In genomic region chr2:240341064-240341463, GRCh38 we compare ENCODE assay signal across 18 cellular contexts.
DNase-seq lines count a peak whose midpoint lies in the region; ATAC-seq, FAIRE-seq and TF ChIP-seq lines count a peak whose summit lies in the region.
"Had no signal": no experiment of that assay in that cellular context is flagged by ENCODE, and none has a peak within 500 bp of the region (broad histone marks: within the 10 kb centered on the region; RNA-seq: fewer than 3 reads in every experiment).

No MANE protein-coding gene starts in this region.

- TF ChIP-seq EP300 in tibial nerve (IDR thresholded peaks at IDR 0.05), result no peak

- no peak overlapping the region for H3K4me2 ChIP-seq in H9 (ENCODE audit: insufficient read depth, insufficient read length, low read length)
- no peak overlapping the region for H3K4me2 ChIP-seq in trophoblast cell (ENCODE audit: low read length)
- H3K4me2 ChIP-seq: KMS-11 had no signal

- H3K79me2 ChIP-seq in H9 (ENCODE audit: insufficient read depth, low read length) (no peaks in the 10 kb centered on the region), trophoblast cell (ENCODE audit: control insufficient read depth, insufficient read depth, low read length, poor library complexity) (no peaks in the 10 kb centered on the region)

- H3K23me2 ChIP-seq in H9 (ENCODE audit: insufficient read length, low read depth, low read length, poor library complexity, severe bottlenecking), result no peaks in the 10 kb centered on the region

- WGBS in tibial nerve, 2 donors, result 50 to 56% methylated on average over 5 to 8 of the region's 9 CpGs
- WGBS in H9 (ENCODE audit: extremely low coverage, insufficient read length, low lambda C conversion rate), result no CpG with 5 or more reads among the region's 9 CpGs
- WGBS in trophoblast cell (ENCODE audit: extremely low coverage, insufficient coverage, insufficient read length), result no CpG with 5 or more reads among the region's 9 CpGs

- H3K27me3 ChIP-seq in right atrium auricular region, result no peaks in the 10 kb centered on the region
- peaks cover 0 to 10% of the 10 kb centered on the region in 2 donors for H3K27me3 ChIP-seq in left lung
- H3K27me3 ChIP-seq in tibial nerve, result peaks cover 0 to 3% of the 10 kb centered on the region in 2 donors
- no peaks in the 10 kb centered on the region for H3K27me3 ChIP-seq in H9 (ENCODE audit: insufficient read depth, low read length)
- no peaks in the 10 kb centered on the region for H3K27me3 ChIP-seq in trophoblast cell (ENCODE audit: insufficient read depth, low read length)

- H3K9ac ChIP-seq in H9 (ENCODE audit: extremely low read depth, insufficient read length, low read length), result no peak overlapping the region
- H3K9ac ChIP-seq in trophoblast cell (ENCODE audit: low read length), result no peak overlapping the region
- H3K9ac ChIP-seq: KMS-11 had no signal

- H3K4me3 ChIP-seq in right atrium auricular region (no peak overlapping the region), left lung (no peak overlapping the region), tibial nerve (no peak overlapping the region), trophoblast cell (ENCODE audit: low read depth, low read length) (no peak overlapping the region)

- no peaks in the 10 kb centered on the region; a peak in 3 of 7 replicates for H3K36me3 Mint-ChIP-seq in H9 (ENCODE audit: insufficient read depth in 1 of 3, low read depth in 3 of 3)
- H3K36me3 Mint-ChIP-seq: CD4-positive, alpha-beta memory T cell; T-cell had no signal

- no peak for TF ChIP-seq CTCF in right atrium auricular region (IDR thresholded peaks at IDR 0.05)
- no peak for TF ChIP-seq CTCF in left lung (IDR thresholded peaks at IDR 0.05)
- TF ChIP-seq CTCF in tibial nerve (IDR thresholded peaks at IDR 0.05), result no peak
- TF ChIP-seq CTCF in H9 (conservative IDR thresholded peaks at IDR 0.05), result no peak

- H3T11ph ChIP-seq in H9 (ENCODE audit: low read length), result no peak overlapping the region

- H3K27ac ChIP-seq in right atrium auricular region (no peak overlapping the region), left lung (no peak overlapping the region), tibial nerve (peak overlapping the region in 3 of 4 donors; percentile 54 to 68 (median 67)), H9 (ENCODE audit: insufficient read length, low read depth, low read length) (no peak overlapping the region), trophoblast cell (ENCODE audit: low read depth, low read length) (no peak overlapping the region)
- H3K27ac ChIP-seq: KMS-11 had no signal

- H2AFZ ChIP-seq in H9 (ENCODE audit: low read length) (no peak overlapping the region), trophoblast cell (ENCODE audit: insufficient read depth, low read length, poor library complexity) (no peak overlapping the region)

- no peak overlapping the region for H2BK20ac ChIP-seq in H9 (ENCODE audit: low read depth, low read length, poor library complexity, severe bottlenecking)

- H2AK5ac ChIP-seq in H9 (ENCODE audit: insufficient read length, low read length) (no peak overlapping the region), trophoblast cell (ENCODE audit: low read length) (no peak overlapping the region)

- H4K20me1 ChIP-seq in H9 (ENCODE audit: control insufficient read depth, insufficient read depth, insufficient read length), result no peaks in the 10 kb centered on the region

- peaks cover 12 to 13% of the 10 kb centered on the region in 2 experiments for H3K9me3 Mint-ChIP-seq in H9

- H3K18ac ChIP-seq in H9 (ENCODE audit: insufficient read length, low read depth, low read length) (no peak overlapping the region), trophoblast cell (ENCODE audit: low read length) (no peak overlapping the region)

- no peak overlapping the region for H2BK120ac ChIP-seq in H9 (ENCODE audit: low read depth, low read length, poor library complexity, severe bottlenecking)
- no peak overlapping the region for H2BK120ac ChIP-seq in trophoblast cell (ENCODE audit: insufficient read depth, low read length, poor library complexity)

- H3K14ac ChIP-seq in H9 (ENCODE audit: insufficient read depth, low read length) (no peak overlapping the region; the same call in 1 of the 2 replicates), trophoblast cell (ENCODE audit: low read length) (no peak overlapping the region)

- H3K79me1 ChIP-seq in H9 (ENCODE audit: insufficient read depth, low read depth, low read length, poor library complexity, severe bottlenecking) (no peaks in the 10 kb centered on the region), trophoblast cell (ENCODE audit: low read length) (no peaks in the 10 kb centered on the region)

- DNase-seq in cardiac septum (ENCODE audit: low spot score), result peak; percentile 1
- DNase-seq in right atrium auricular region (ENCODE audit: low spot score), result no peak
- DNase-seq in NCI-H524 treated with DMSO at 0.1 percent for 48 hours (lab: John Stamatoyannopoulos, UW), result peak; percentile 28
- peak in 1 of 2 donors; percentile 47 for DNase-seq in left lung
- no peak for DNase-seq in tibial nerve (ENCODE audit: low spot score in 2 of 2)
- DNase-seq in GM12892 (ENCODE audit: insufficient read length), result no peak
- no peak for DNase-seq in H9
- DNase-seq in trophoblast cell, result no peak
- DNase-seq: CD4-positive, alpha-beta memory T cell; COR-L47; DMS79; EL; MM.1S; NCI-H2029; T-cell had no signal

- no peak overlapping the region for H4K12ac ChIP-seq in trophoblast cell (ENCODE audit: low read depth, low read length)

- H3K4me3 Mint-ChIP-seq in H9, result no peak overlapping the region
- H3K4me3 Mint-ChIP-seq: CD4-positive, alpha-beta memory T cell; T-cell had no signal

- no peak for TF ChIP-seq POLR2A in tibial nerve (IDR thresholded peaks at IDR 0.05)
- no peak for TF ChIP-seq POLR2A in GM12892 (IDR thresholded peaks at IDR 0.05; ENCODE audit: low read depth, low read length)

- peak; percentile 26 for ATAC-seq in left lung
- ATAC-seq: T-cell had no signal

- no peaks in the 10 kb centered on the region for H3K4me1 Mint-ChIP-seq in H9
- H3K4me1 Mint-ChIP-seq: CD4-positive, alpha-beta memory T cell; T-cell had no signal

- H4K91ac ChIP-seq in H9 (ENCODE audit: insufficient read length, low read depth, low read length) (no peak overlapping the region), trophoblast cell (ENCODE audit: low read depth, low read length) (no peak overlapping the region)

- peaks cover 11% of the 10 kb centered on the region for H3K27me3 Mint-ChIP-seq in H9 (ENCODE audit: low read depth)

- H3K4me1 ChIP-seq in right atrium auricular region, result no peaks in the 10 kb centered on the region
- H3K4me1 ChIP-seq in left lung, result no peaks in the 10 kb centered on the region
- peaks cover 0 to 9% (median 2%) of the 10 kb centered on the region in 4 donors for H3K4me1 ChIP-seq in tibial nerve
- H3K4me1 ChIP-seq in H9 (ENCODE audit: insufficient read depth, low read length), result no peaks in the 10 kb centered on the region
- H3K4me1 ChIP-seq in trophoblast cell (ENCODE audit: control insufficient read depth in 1 of 2, insufficient read depth in 2 of 2, low read length in 2 of 2), result no peaks in the 10 kb centered on the region

- H3K9me3 ChIP-seq in right atrium auricular region, result peaks cover 6 to 13% of the 10 kb centered on the region in 2 donors
- H3K9me3 ChIP-seq in left lung, result peaks cover 0 to 17% of the 10 kb centered on the region in 2 donors
- peaks cover 0 to 22% (median 0%) of the 10 kb centered on the region in 4 donors for H3K9me3 ChIP-seq in tibial nerve
- H3K9me3 ChIP-seq in H9 (ENCODE audit: control insufficient read depth, low read depth, low read length), result no peaks in the 10 kb centered on the region
- peaks cover 17% of the 10 kb centered on the region for H3K9me3 ChIP-seq in trophoblast cell (ENCODE audit: insufficient read depth, low read depth, low read length)

- intact Hi-C loops in cardiac septum (cut with DNase I) (no loop called here), left lung (cut with DNase I) (no loop called here)

- FAIRE-seq in GM12892 (lab: Jason Lieb, UNC), result no peak
- FAIRE-seq: A204.1, HTR-8/SVneo had no signal

- H3K4ac ChIP-seq in H9 (ENCODE audit: low read depth, low read length) (no peak overlapping the region), trophoblast cell (ENCODE audit: low read depth, low read length) (no peak overlapping the region)

- no peak overlapping the region for H4K5ac ChIP-seq in H9 (ENCODE audit: insufficient read length, low read depth, low read length)

- H2BK15ac ChIP-seq in H9 (ENCODE audit: low read depth, low read length), result no peak overlapping the region

- H3K23ac ChIP-seq in H9 (ENCODE audit: insufficient read length, low read depth, low read length), result no peak overlapping the region
- H3K23ac ChIP-seq in trophoblast cell (ENCODE audit: low read length), result no peak overlapping the region

- no peak overlapping the region for H2BK5ac ChIP-seq in H9 (ENCODE audit: insufficient read length, low read length)
- no peak overlapping the region for H2BK5ac ChIP-seq in trophoblast cell (ENCODE audit: low read depth, low read length, poor library complexity)

- H4K8ac ChIP-seq in H9 (replicated peaks; ENCODE audit: insufficient read length, low read depth, low read length), result no peak overlapping the region
- H4K8ac ChIP-seq in trophoblast cell (ENCODE audit: low read depth, low read length), result no peak overlapping the region

- H3K27ac Mint-ChIP-seq in H9, result no peak overlapping the region
- H3K27ac Mint-ChIP-seq: CD4-positive, alpha-beta memory T cell; T-cell had no signal

- H3K36me3 ChIP-seq in right atrium auricular region (no peaks in the 10 kb centered on the region), left lung (no peaks in the 10 kb centered on the region), tibial nerve (no peaks in the 10 kb centered on the region), trophoblast cell (ENCODE audit: control insufficient read depth in 1 of 2, insufficient read depth in 2 of 2, low read length in 2 of 2) (no peaks in the 10 kb centered on the region)

- no peak overlapping the region for H2BK12ac ChIP-seq in H9 (ENCODE audit: insufficient read length, low read depth, low read length)
- H2BK12ac ChIP-seq in trophoblast cell (ENCODE audit: low read length), result no peak overlapping the region

- no peak overlapping the region for H3K56ac ChIP-seq in H9 (ENCODE audit: insufficient read length, low read depth, low read length)

Comparison
In these comparisons a context has a peak if more than half of its experiments do, and no peak if none do; other contexts are left out.
1. DNase-seq: peak in cardiac septum (single experiment) and NCI-H524 treated with DMSO at 0.1 percent for 48 hours (single experiment); none in right atrium auricular region (single experiment), tibial nerve (0 of 2), GM12892 (single experiment), H9 (single experiment) and trophoblast cell (0 of 2).
2. H3K27ac ChIP-seq: peak in tibial nerve (3 of 4); none in right atrium auricular region (0 of 2), left lung (0 of 2), H9 (single experiment) and trophoblast cell (single experiment).